Comparison of ENCODE assay signal across 11 cellular contexts in the genomic region with DNA sequence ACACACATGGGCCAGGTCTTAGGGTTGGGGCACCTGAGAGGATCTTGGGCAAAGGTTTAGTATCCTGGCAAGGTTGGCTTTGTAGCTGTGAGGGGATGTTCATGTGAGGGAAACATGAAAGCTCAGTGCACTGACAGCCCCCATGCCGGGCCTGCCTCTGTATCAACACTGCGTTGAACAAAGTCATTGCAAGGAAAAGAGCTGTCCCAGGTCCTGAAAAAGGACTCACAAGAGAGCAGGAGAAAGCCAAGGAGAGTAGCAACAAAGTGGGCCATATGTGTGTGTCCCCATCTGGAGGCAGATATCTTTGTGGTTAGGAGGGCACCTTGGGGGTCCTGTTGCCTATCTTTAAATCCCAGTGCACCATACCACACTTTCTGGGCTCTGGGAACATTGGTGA.
DNase-seq lines count a peak whose midpoint lies in the region; ATAC-seq, FAIRE-seq and TF ChIP-seq lines count a peak whose summit lies in the region.
"Had no signal": no experiment of that assay in that cellular context is flagged by ENCODE, and none has a peak within 500 bp of the region (broad histone marks: within the 10 kb centered on the region; RNA-seq: fewer than 3 reads in every experiment).

No MANE protein-coding gene starts in this region.

- no peak overlapping the region for H4K91ac ChIP-seq in mesenchymal stem cell (ENCODE audit: low read length)

- CTCF ChIA-PET in A549 (lab: Yijun Ruan, JAX) (no interaction called here), RWPE1 (lab: Yijun Ruan, JAX) (no interaction called here)

- no peak overlapping the region for H2AFZ ChIP-seq in mesenchymal stem cell (ENCODE audit: low read depth, low read length)

- no peak overlapping the region for H2BK5ac ChIP-seq in mesenchymal stem cell (ENCODE audit: low read depth, low read length, poor library complexity, severe bottlenecking)

- H3K36me3 ChIP-seq in right atrium auricular region (no peaks in the 10 kb centered on the region), mesenchymal stem cell (ENCODE audit: control insufficient read depth in 1 of 2, insufficient read depth in 2 of 2, low read depth in 1 of 2, low read length in 2 of 2) (no peaks in the 10 kb centered on the region), body of pancreas (replicated peaks in 1 of 2; ENCODE audit: insufficient read depth in 1 of 2, low read depth in 2 of 2) (no peaks in the 10 kb centered on the region)
- H3K36me3 ChIP-seq: spleen had no signal

- no peak overlapping the region for H3K9ac ChIP-seq in mesenchymal stem cell (ENCODE audit: low read length)

- no peaks in the 10 kb centered on the region for H3K4me1 ChIP-seq in A549
- no peaks in the 10 kb centered on the region for H3K4me1 ChIP-seq in right atrium auricular region
- no peaks in the 10 kb centered on the region for H3K4me1 ChIP-seq in mesenchymal stem cell (ENCODE audit: control insufficient read depth, insufficient read depth, low read depth, low read length)
- H3K4me1 ChIP-seq in body of pancreas = no peaks in the 10 kb centered on the region
- H3K4me1 ChIP-seq: spleen had no signal

- H2BK12ac ChIP-seq in mesenchymal stem cell (ENCODE audit: low read length in 2 of 2) = no peak overlapping the region

- H3K4me3 ChIP-seq in A549 (no peak overlapping the region), fibroblast of pulmonary artery (replicated peaks; ENCODE audit: low read depth, low read length) (no peak overlapping the region), right atrium auricular region (no peak overlapping the region), mesenchymal stem cell (ENCODE audit: insufficient read depth in 1 of 2, low read depth in 1 of 2, low read length in 2 of 2) (no peak overlapping the region), body of pancreas (no peak overlapping the region)
- H3K4me3 ChIP-seq: spleen had no signal

- intact Hi-C loops in body of pancreas (cut with DNase I) = no loop called here

- TF ChIP-seq CTCF in A549 (IDR thresholded peaks at IDR 0.05) (no peak), RWPE1 (conservative IDR thresholded peaks at IDR 0.05; ENCODE audit: low read depth) (no peak), fibroblast of pulmonary artery (IDR thresholded peaks at IDR 0.05; ENCODE audit: low read length, missing control alignments) (no peak), right atrium auricular region (IDR thresholded peaks at IDR 0.05) (no peak), body of pancreas (IDR thresholded peaks at IDR 0.05) (no peak)

- no peak overlapping the region for H2BK120ac ChIP-seq in mesenchymal stem cell (ENCODE audit: low read depth, low read length)

- no peak for TF ChIP-seq RAD21 in A549 (conservative IDR thresholded peaks at IDR 0.05 in 1 of 2, IDR thresholded peaks at IDR 0.05 in 1 of 2)

- H3K9me3 ChIP-seq in A549 (no peaks in the 10 kb centered on the region), right atrium auricular region (no peaks in the 10 kb centered on the region), mesenchymal stem cell (ENCODE audit: control insufficient read depth, low read length) (no peaks in the 10 kb centered on the region), body of pancreas (no peaks in the 10 kb centered on the region)
- H3K9me3 ChIP-seq: spleen had no signal

- H4K8ac ChIP-seq in mesenchymal stem cell (ENCODE audit: low read length) = no peak overlapping the region

- H3K23ac ChIP-seq in mesenchymal stem cell (ENCODE audit: low read length in 2 of 2) = no peak overlapping the region

- FAIRE-seq in A549 (lab: Jason Lieb, UNC) = no peak

- H3K4me2 ChIP-seq in A549 (no peak overlapping the region), mesenchymal stem cell (ENCODE audit: low read length, poor library complexity, severe bottlenecking) (no peak overlapping the region)

- DNase-seq in A549 (ENCODE audit: low read depth in 1 of 2, low spot score in 1 of 2) = peak in 1 of 2 experiments; percentile 4
- DNase-seq in HCEC 1CT = peak; percentile 1
- DNase-seq in RWPE1 (ENCODE audit: low spot score) = peak; percentile 15
- peak; percentile 17 for DNase-seq in fibroblast of pulmonary artery (ENCODE audit: low read depth)
- no peak for DNase-seq in right atrium auricular region (ENCODE audit: low spot score)
- DNase-seq in mesenchymal stem cell = no peak
- no peak for DNase-seq in body of pancreas
- DNase-seq: NCI-H1694, spleen had no signal

- TF ChIP-seq POLR2A in A549 (IDR thresholded peaks at IDR 0.05; ENCODE audit: low read length) (no peak), body of pancreas (IDR thresholded peaks at IDR 0.05) (no peak)

- no peak overlapping the region for H2BK15ac ChIP-seq in mesenchymal stem cell (ENCODE audit: low read depth, poor library complexity, severe bottlenecking)

- H3K4ac ChIP-seq in mesenchymal stem cell (ENCODE audit: low read depth in 1 of 2, low read length in 2 of 2) = no peak overlapping the region

- H3K27me3 ChIP-seq in right atrium auricular region = no peaks in the 10 kb centered on the region
- no peaks in the 10 kb centered on the region for H3K27me3 ChIP-seq in mesenchymal stem cell (ENCODE audit: control insufficient read depth in 1 of 2, insufficient read depth in 1 of 2, low read length in 2 of 2)
- no peaks in the 10 kb centered on the region for H3K27me3 ChIP-seq in body of pancreas
- H3K27me3 ChIP-seq: spleen had no signal

- H3K18ac ChIP-seq in mesenchymal stem cell (ENCODE audit: low read depth in 1 of 2, low read length in 2 of 2) = no peak overlapping the region

- POLR2A ChIA-PET in A549 (lab: Yijun Ruan, JAX) = no interaction called here
- POLR2A ChIA-PET in RWPE1 (lab: Yijun Ruan, JAX; ENCODE audit: low non-redundant PET) = no interaction called here

- no peak for TF ChIP-seq EP300 in A549 (IDR thresholded peaks at IDR 0.05)

- H3K27ac ChIP-seq in A549 = no peak overlapping the region
- no peak overlapping the region for H3K27ac ChIP-seq in RWPE1
- no peak overlapping the region for H3K27ac ChIP-seq in right atrium auricular region
- H3K27ac ChIP-seq in mesenchymal stem cell (ENCODE audit: low read length, poor library complexity, severe bottlenecking) = no peak overlapping the region
- H3K27ac ChIP-seq in body of pancreas = no peak overlapping the region
- H3K27ac ChIP-seq: C4-2B, spleen had no signal

- H3K79me1 ChIP-seq in mesenchymal stem cell (replicated peaks; ENCODE audit: low read length, poor library complexity, severe bottlenecking) = no peaks in the 10 kb centered on the region

- H2AK5ac ChIP-seq in mesenchymal stem cell (ENCODE audit: low read length, severe bottlenecking) = no peak overlapping the region

- 3% methylated on average over 2 of the region's 2 CpGs for WGBS in A549 (ENCODE audit: missing lambda C conversion rate)
- WGBS in mesenchymal stem cell = 17% methylated on average over 2 of the region's 2 CpGs
- WGBS in body of pancreas, 2 donors = 2 to 19% methylated on average over 2 of the region's 2 CpGs

- H3K14ac ChIP-seq in mesenchymal stem cell (ENCODE audit: low read length in 2 of 2) = no peak overlapping the region

- no peak for ATAC-seq in A549
- no peak for ATAC-seq in GM19452 (IDR thresholded peaks at IDR 0.05; ENCODE audit: unreplicated experiment)
- ATAC-seq in body of pancreas = no peak

TF ChIP-seq in A549, 52 proteins besides CTCF, POLR2A, EP300 and RAD21:
- TF ChIP-seq RARB (CRISPR knock-in tag; IDR thresholded peaks at IDR 0.05) = no peak
- no peak for TF ChIP-seq NPAS2 (CRISPR knock-in tag; IDR thresholded peaks at IDR 0.05; ENCODE audit: borderline replicate concordance)
- no peak for TF ChIP-seq ESRRA (IDR thresholded peaks at IDR 0.05; ENCODE audit: borderline replicate concordance, low read length)
- no peak for TF ChIP-seq MYC (IDR thresholded peaks at IDR 0.05; ENCODE audit: borderline replicate concordance, low read length)
- no peak for TF ChIP-seq MAFK (IDR thresholded peaks at IDR 0.05; ENCODE audit: partially characterized antibody)
- TF ChIP-seq, protein P1, sequence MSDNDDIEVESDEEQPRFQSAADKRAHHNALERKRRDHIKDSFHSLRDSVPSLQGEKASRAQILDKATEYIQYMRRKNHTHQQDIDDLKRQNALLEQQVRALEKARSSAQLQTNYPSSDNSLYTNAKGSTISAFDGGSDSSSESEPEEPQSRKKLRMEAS (IDR thresholded peaks at IDR 0.05) = no peak
- TF ChIP-seq, protein P2, sequence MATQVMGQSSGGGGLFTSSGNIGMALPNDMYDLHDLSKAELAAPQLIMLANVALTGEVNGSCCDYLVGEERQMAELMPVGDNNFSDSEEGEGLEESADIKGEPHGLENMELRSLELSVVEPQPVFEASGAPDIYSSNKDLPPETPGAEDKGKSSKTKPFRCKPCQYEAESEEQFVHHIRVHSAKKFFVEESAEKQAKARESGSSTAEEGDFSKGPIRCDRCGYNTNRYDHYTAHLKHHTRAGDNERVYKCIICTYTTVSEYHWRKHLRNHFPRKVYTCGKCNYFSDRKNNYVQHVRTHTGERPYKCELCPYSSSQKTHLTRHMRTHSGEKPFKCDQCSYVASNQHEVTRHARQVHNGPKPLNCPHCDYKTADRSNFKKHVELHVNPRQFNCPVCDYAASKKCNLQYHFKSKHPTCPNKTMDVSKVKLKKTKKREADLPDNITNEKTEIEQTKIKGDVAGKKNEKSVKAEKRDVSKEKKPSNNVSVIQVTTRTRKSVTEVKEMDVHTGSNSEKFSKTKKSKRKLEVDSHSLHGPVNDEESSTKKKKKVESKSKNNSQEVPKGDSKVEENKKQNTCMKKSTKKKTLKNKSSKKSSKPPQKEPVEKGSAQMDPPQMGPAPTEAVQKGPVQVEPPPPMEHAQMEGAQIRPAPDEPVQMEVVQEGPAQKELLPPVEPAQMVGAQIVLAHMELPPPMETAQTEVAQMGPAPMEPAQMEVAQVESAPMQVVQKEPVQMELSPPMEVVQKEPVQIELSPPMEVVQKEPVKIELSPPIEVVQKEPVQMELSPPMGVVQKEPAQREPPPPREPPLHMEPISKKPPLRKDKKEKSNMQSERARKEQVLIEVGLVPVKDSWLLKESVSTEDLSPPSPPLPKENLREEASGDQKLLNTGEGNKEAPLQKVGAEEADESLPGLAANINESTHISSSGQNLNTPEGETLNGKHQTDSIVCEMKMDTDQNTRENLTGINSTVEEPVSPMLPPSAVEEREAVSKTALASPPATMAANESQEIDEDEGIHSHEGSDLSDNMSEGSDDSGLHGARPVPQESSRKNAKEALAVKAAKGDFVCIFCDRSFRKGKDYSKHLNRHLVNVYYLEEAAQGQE (IDR thresholded peaks at IDR 0.05) = peak; percentile 87
- TF ChIP-seq FOSB (CRISPR knock-in tag; IDR thresholded peaks at IDR 0.05) = no peak
- no peak for TF ChIP-seq TFCP2L1 (CRISPR knock-in tag; IDR thresholded peaks at IDR 0.05)
- peak; percentile 63; the same call in 1 of the 2 replicates for TF ChIP-seq EHMT2 (IDR thresholded peaks at IDR 0.05; ENCODE audit: low read depth)
- TF ChIP-seq CEBPB (IDR thresholded peaks at IDR 0.05) = no peak
- no peak for TF ChIP-seq POLR2AphosphoS2 (conservative IDR thresholded peaks at IDR 0.05; ENCODE audit: low read length)
TF ChIP-seq in A549: peak in this region for 2.

Comparison
In these comparisons a context has a peak if more than half of its experiments do, and no peak if none do; other contexts are left out.
1. DNase-seq: peak in HCEC 1CT (single experiment), RWPE1 (single experiment) and fibroblast of pulmonary artery (single experiment); none in right atrium auricular region (single experiment), mesenchymal stem cell (single experiment) and body of pancreas (0 of 4).